Comparison of ENCODE assay signal across 26 cellular contexts in genomic region chr7:49769285-49769857, GRCh38. TPM values are rescaled to one million over a fixed set of nuclear protein-coding genes. Genes with fewer than 3 reads are reported as not detected.
DNase-seq lines count a peak whose midpoint lies in the region; ATAC-seq and TF ChIP-seq lines count a peak whose summit lies in the region.
"Had no signal": no experiment of that assay in that cellular context is flagged by ENCODE, and none has a peak within 500 bp of the region (broad histone marks: within the 10 kb centered on the region; RNA-seq: fewer than 3 reads in every experiment).

No MANE protein-coding gene starts in this region.

- H4K20me1 ChIP-seq in OCI-LY1 (ENCODE audit: insufficient read depth, low read length) (no peaks in the 10 kb centered on the region), neural cell (ENCODE audit: insufficient read depth) (no peaks in the 10 kb centered on the region)

- no peaks in the 10 kb centered on the region for H3K9me2 ChIP-seq in OCI-LY1 (ENCODE audit: low read depth, low read length)
- H3K9me2 ChIP-seq in neural cell (ENCODE audit: insufficient read depth, low read length) = no peaks in the 10 kb centered on the region

- TF ChIP-seq RAD21 in neural cell (conservative IDR thresholded peaks at IDR 0.05) = no peak

- no peak overlapping the region for H3K4me3 Mint-ChIP-seq in WTC11
- H3K4me3 Mint-ChIP-seq: CD14-positive monocyte; CD4-positive, alpha-beta memory T cell; CD4-positive, CD25-positive, alpha-beta regulatory T cell; CD8-positive, alpha-beta memory T cell had no signal

- CTCF ChIA-PET in HEK293 (lab: Yijun Ruan, JAX) = no interaction called here
- CTCF ChIA-PET in WTC11 (lab: Charles Lee) = no interaction called here

- H3K79me2 ChIP-seq in OCI-LY1 (ENCODE audit: insufficient read depth, low read length) = no peaks in the 10 kb centered on the region
- H3K79me2 ChIP-seq in neural cell (replicated peaks; ENCODE audit: insufficient read depth, low read length) = no peaks in the 10 kb centered on the region

- peaks cover 41% of the 10 kb centered on the region for H3K4me1 Mint-ChIP-seq in WTC11

- 0 out of 2 replicates have a peak, but pooled peaks cover 2% of the 10 kb centered on the region for H3K9me3 Mint-ChIP-seq in WTC11

- POLR2A ChIA-PET in HEK293 (lab: Yijun Ruan, JAX) (no interaction called here), WTC11 (lab: Charles Lee) (no interaction called here)

- H3K27ac ChIP-seq in HEK293 (ENCODE audit: extremely low read depth, low read depth, low read length) (no peak overlapping the region), OCI-LY1 (ENCODE audit: low read depth, low read length, poor library complexity, severe bottlenecking) (peak overlapping the region; percentile 81), neural cell (ENCODE audit: low read length) (no peak overlapping the region), brain microvascular endothelial cell (no peak overlapping the region)
- H3K27ac ChIP-seq: 22Rv1, A549, BLaER1 had no signal

- H3K27ac Mint-ChIP-seq in WTC11 = no peak overlapping the region
- H3K27ac Mint-ChIP-seq: CD4-positive, alpha-beta memory T cell; CD4-positive, CD25-positive, alpha-beta regulatory T cell; CD8-positive, alpha-beta memory T cell had no signal

- no peak overlapping the region for H3K4me3 ChIP-seq in HEK293 (ENCODE audit: low read depth, low read length)
- H3K4me3 ChIP-seq in OCI-LY1 (ENCODE audit: low read depth, low read length, poor library complexity, severe bottlenecking) = no peak overlapping the region
- H3K4me3 ChIP-seq in neural cell (ENCODE audit: low read length) = no peak overlapping the region
- H3K4me3 ChIP-seq in brain microvascular endothelial cell (ENCODE audit: low read depth, low read length) = no peak overlapping the region
- H3K4me3 ChIP-seq: A549, BLaER1 had no signal

- H3K36me3 Mint-ChIP-seq in WTC11 = peaks cover 4% of the 10 kb centered on the region; the same call in 1 of the 2 replicates
- H3K36me3 Mint-ChIP-seq: CD4-positive, CD25-positive, alpha-beta regulatory T cell had no signal

- H3K36me3 ChIP-seq in HEK293 (ENCODE audit: control insufficient read depth in 2 of 2, insufficient read depth in 1 of 2, low read length in 2 of 2) = no peaks in the 10 kb centered on the region
- H3K36me3 ChIP-seq in OCI-LY1 (ENCODE audit: insufficient read depth, low read length) = no peaks in the 10 kb centered on the region
- no peaks in the 10 kb centered on the region for H3K36me3 ChIP-seq in neural cell (ENCODE audit: insufficient read depth, low read length)
- no peaks in the 10 kb centered on the region for H3K36me3 ChIP-seq in brain microvascular endothelial cell (replicated peaks)
- H3K36me3 ChIP-seq: BE2C, BLaER1 had no signal

- no peaks in the 10 kb centered on the region; the same call in 1 of the 2 replicates for H3K4me1 ChIP-seq in HEK293 (ENCODE audit: control insufficient read depth, insufficient read depth, low read length)
- peaks cover 32% of the 10 kb centered on the region for H3K4me1 ChIP-seq in OCI-LY1 (ENCODE audit: insufficient read depth, low read length, severe bottlenecking)
- H3K4me1 ChIP-seq: A549, BE2C had no signal

- H3K9ac ChIP-seq in OCI-LY1 (ENCODE audit: low read length) = no peak overlapping the region
- no peak overlapping the region for H3K9ac ChIP-seq in neural cell (ENCODE audit: low read length)
- H3K9ac ChIP-seq: BLaER1 had no signal

- DNase-seq in WTC11 (ENCODE audit: low spot score) (no peak), brain microvascular endothelial cell (no peak), HT-29 (ENCODE audit: low spot score) (no peak)
- no peak for DNase-seq in stimulated activated CD4-positive, alpha-beta T cell treated with anti-CD3 and anti-CD28 coated beads, Interleukin-1b, Interleukin-23, amount 100 ng/mL, for 48 hours
- DNase-seq: BE2C; C1 segment of cervical spinal cord; CD4-positive, alpha-beta memory T cell; CD4-positive, CD25-positive, alpha-beta regulatory T cell; CD8-positive, alpha-beta memory T cell; COR-L47; DMS 273 treated with DMSO at 0.1 percent for 48 hours; DMS153; DMS79; DND-41; EL; GDM1 had no signal

- TF ChIP-seq EP300 in neural cell (conservative IDR thresholded peaks at IDR 0.05; ENCODE audit: poor library complexity, severe bottlenecking) = no peak

- H3K27me3 Mint-ChIP-seq in WTC11 (ENCODE audit: low read depth) = peaks cover 48% of the 10 kb centered on the region

- H3K9me3 ChIP-seq in HEK293 (ENCODE audit: control insufficient read depth, insufficient read depth, low read depth, low read length) (no peaks in the 10 kb centered on the region), OCI-LY1 (ENCODE audit: low read length) (no peaks in the 10 kb centered on the region), neural cell (ENCODE audit: low read length) (no peaks in the 10 kb centered on the region)
- H3K9me3 ChIP-seq: BE2C had no signal

- in situ Hi-C loops in brain microvascular endothelial cell (cut with HindIII; ENCODE audit: low pct_ligation_motif_present, low sequenced_read_pairs) = no loop called here

- no peak overlapping the region for H2AFZ ChIP-seq in OCI-LY1 (ENCODE audit: low read length)
- no peak overlapping the region for H2AFZ ChIP-seq in neural cell (ENCODE audit: low read depth, low read length)

- no peak for TF ChIP-seq CTCF in HEK293 (tag by site-specific recombination; IDR thresholded peaks at IDR 0.05)
- no peak for TF ChIP-seq CTCF in OCI-LY1 (IDR thresholded peaks at IDR 0.05; ENCODE audit: low read length)
- no peak for TF ChIP-seq CTCF in WTC11 (IDR thresholded peaks at IDR 0.05)
- TF ChIP-seq CTCF in neural cell (IDR thresholded peaks at IDR 0.05; ENCODE audit: poor library complexity, severe bottlenecking) = no peak
- no peak for TF ChIP-seq CTCF in brain microvascular endothelial cell (IDR thresholded peaks at IDR 0.05; ENCODE audit: low read depth, low read length, missing control alignments)

- no peak for ATAC-seq in WTC11
- ATAC-seq: A549 had no signal

- H3K27me3 ChIP-seq in OCI-LY1 (ENCODE audit: insufficient read depth, low read length) = no peaks in the 10 kb centered on the region
- H3K27me3 ChIP-seq in neural cell (ENCODE audit: insufficient read depth, low read depth, low read length) = peaks cover 23% of the 10 kb centered on the region
- H3K27me3 ChIP-seq in brain microvascular endothelial cell (replicated peaks) = peaks cover 21% of the 10 kb centered on the region

- no peaks in the 10 kb centered on the region for H3F3A ChIP-seq in OCI-LY1 (ENCODE audit: insufficient read depth, low read length)
- no peaks in the 10 kb centered on the region for H3F3A ChIP-seq in neural cell (ENCODE audit: insufficient read depth, low read length, poor library complexity, severe bottlenecking)

- H3K4me2 ChIP-seq in OCI-LY1 (ENCODE audit: low read length) (no peak overlapping the region), neural cell (ENCODE audit: low read length) (no peak overlapping the region)
- H3K4me2 ChIP-seq: A549, BLaER1 had no signal

TF ChIP-seq in HEK293, 187 proteins besides CTCF, POLR2A, EP300 and RAD21 (continues in another document):
- TF ChIP-seq ZNF366 (tag by site-specific recombination; conservative IDR thresholded peaks at IDR 0.05) (peak; percentile 42), ZNF704 (tag by site-specific recombination; IDR thresholded peaks at IDR 0.05) (no peak), ZNF423 (tag by site-specific recombination; IDR thresholded peaks at IDR 0.05) (no peak), ZNF610 (tag by site-specific recombination; IDR thresholded peaks at IDR 0.05; ENCODE audit: borderline replicate concordance) (no peak), ZNF140 (tag by site-specific recombination; IDR thresholded peaks at IDR 0.05) (no peak)

TF ChIP-seq in WTC11, 78 proteins besides CTCF, POLR2A, EP300 and RAD21 (continues in another document):
- no peak for TF ChIP-seq TEAD1 (CRISPR knock-in tag; IDR thresholded peaks at IDR 0.05)
- TF ChIP-seq ZNF512 (CRISPR knock-in tag; IDR thresholded peaks at IDR 0.05; ENCODE audit: borderline replicate concordance) = peak; percentile 65; the same call in 1 of the 2 replicates

TF ChIP-seq in neural cell, 6 proteins besides CTCF, POLR2A, EP300 and RAD21:
- TF ChIP-seq EZH2 (IDR thresholded peaks at IDR 0.05; ENCODE audit: borderline replicate concordance, insufficient read depth, low read length, poor library complexity, severe bottlenecking) (peak; percentile 58), TAF1 (IDR thresholded peaks at IDR 0.05; ENCODE audit: low read depth) (no peak)

RNA-seq across cellular contexts. Expression of gene VWC2, which starts 4.1 kb away (rescaled TPM):
- 0.79 to 0.85 TPM (median 0.82 TPM) in 3 replicates for total RNA-seq in WTC11 (2021)
- polyA plus RNA-seq in neural cell = 4.6 TPM in 2 replicates
- 6.6 and 7.8 TPM in 2 replicates for polyA minus RNA-seq in neural cell
- not detected in 2 replicates for total RNA-seq in HT-29 (2014; rRNA removed; shearing (Covaris generic))
- total RNA-seq: A172; CD4-positive, alpha-beta memory T cell; CD4-positive, CD25-positive, alpha-beta regulatory T cell; CD8-positive, alpha-beta memory T cell; Daoy; G401 had no signal
- polyA plus RNA-seq: A549; CD14-positive monocyte; CD4-positive, alpha-beta memory T cell; CD4-positive, CD25-positive, alpha-beta regulatory T cell; CD8-positive, alpha-beta memory T cell had no signal
